1 cellular context compared by ENCODE assay signal in the genomic region with DNA sequence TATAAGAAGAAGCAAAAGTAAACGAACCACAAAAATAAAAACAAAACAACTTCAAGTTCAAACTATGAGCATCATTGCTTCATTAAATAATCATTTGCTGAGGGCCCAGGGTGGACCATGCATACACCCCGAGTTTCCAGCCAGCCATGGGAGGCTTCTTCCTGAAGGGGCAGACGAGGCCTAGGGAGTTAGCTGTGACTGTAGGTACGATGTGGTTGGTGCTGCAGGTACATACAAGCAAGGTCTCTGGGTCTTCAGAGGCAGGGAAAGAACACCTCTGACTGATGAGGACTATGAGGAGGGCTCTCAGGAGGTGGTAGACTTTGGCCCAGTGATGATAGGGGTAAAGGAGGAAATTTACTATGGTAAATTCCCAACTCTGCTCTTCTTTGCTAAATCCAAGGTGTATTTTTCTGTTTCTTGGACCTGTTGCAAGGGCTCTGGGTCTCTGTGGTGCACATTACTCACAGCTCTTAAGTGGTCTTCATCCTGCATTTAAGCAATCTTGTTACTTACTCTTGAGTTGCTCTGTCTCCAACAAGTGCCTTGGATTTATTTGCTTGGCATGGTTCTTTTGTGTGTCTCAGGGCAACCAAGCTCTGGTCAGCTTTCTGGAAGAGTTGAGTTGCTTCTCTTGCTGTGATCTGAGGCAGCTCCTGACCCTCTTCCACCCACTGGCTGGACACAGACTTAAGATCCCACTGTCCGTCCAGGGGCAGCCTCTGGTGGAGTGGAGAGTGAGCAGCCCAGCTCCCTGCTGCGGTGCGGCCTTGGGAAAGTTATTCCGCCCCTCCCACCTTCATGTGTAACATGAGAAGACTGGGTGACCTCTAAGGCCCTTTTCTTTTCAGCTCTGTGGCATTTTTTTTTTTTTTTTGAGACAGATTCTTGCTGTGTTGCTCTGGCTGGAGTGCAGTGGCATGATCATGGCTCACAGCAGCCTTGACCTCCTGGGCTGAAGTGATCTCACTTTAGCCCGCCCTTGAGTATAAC.
TF ChIP-seq lines count a peak whose summit lies in the region.

No MANE protein-coding gene starts in this region.

TF ChIP-seq in HepG2, 621 proteins besides CTCF, POLR2A, EP300 and RAD21 (continued from another document and continues in another):
- TF ChIP-seq ZNF883 (CRISPR knock-in tag; IDR thresholded peaks at IDR 0.05; ENCODE audit: not compliant biosample characterization) (no peak), IKZF4 (CRISPR knock-in tag; IDR thresholded peaks at IDR 0.05; ENCODE audit: borderline replicate concordance, low read depth, not compliant biosample characterization) (no peak), SMAD3 (CRISPR knock-in tag; IDR thresholded peaks at IDR 0.05) (no peak), ZNF816 (CRISPR knock-in tag; IDR thresholded peaks at IDR 0.05; ENCODE audit: borderline replicate concordance) (no peak), PAWR (CRISPR knock-in tag; IDR thresholded peaks at IDR 0.05; ENCODE audit: borderline replicate concordance) (no peak), NR2F2 (IDR thresholded peaks at IDR 0.05; ENCODE audit: borderline replicate concordance, low read depth) (peak; percentile 55; the same call in 1 of the 2 replicates), NFKB2 (CRISPR knock-in tag; IDR thresholded peaks at IDR 0.05; ENCODE audit: borderline replicate concordance) (no peak), RNF2 (conservative IDR thresholded peaks at IDR 0.05; ENCODE audit: low read depth) (no peak), GATAD2A (CRISPR knock-in tag; IDR thresholded peaks at IDR 0.05) (peak; percentile 57), ZNF17 (CRISPR knock-in tag; IDR thresholded peaks at IDR 0.05) (no peak), ZNF253 (CRISPR knock-in tag; IDR thresholded peaks at IDR 0.05; ENCODE audit: borderline replicate concordance) (no peak), ZNF101 (CRISPR knock-in tag; IDR thresholded peaks at IDR 0.05; ENCODE audit: borderline replicate concordance, low read depth) (no peak), TP53 (CRISPR knock-in tag; conservative IDR thresholded peaks at IDR 0.05) (no peak), EZH2 (conservative IDR thresholded peaks at IDR 0.05; ENCODE audit: low read depth, low read length) (no peak), CCDC6 (CRISPR knock-in tag; IDR thresholded peaks at IDR 0.05) (no peak), NR2F6 (IDR thresholded peaks at IDR 0.05) (peak; percentile 86), NR2F6 (CRISPR knock-in tag; IDR thresholded peaks at IDR 0.05) (peak; percentile 82), ZNF766 (CRISPR knock-in tag; IDR thresholded peaks at IDR 0.05; ENCODE audit: borderline replicate concordance) (no peak), NFKBIZ (CRISPR knock-in tag; IDR thresholded peaks at IDR 0.05) (no peak), ZNF598 (CRISPR knock-in tag; IDR thresholded peaks at IDR 0.05; ENCODE audit: borderline replicate concordance) (no peak), ISL2 (CRISPR knock-in tag; IDR thresholded peaks at IDR 0.05) (no peak)
- TF ChIP-seq, protein P1, sequence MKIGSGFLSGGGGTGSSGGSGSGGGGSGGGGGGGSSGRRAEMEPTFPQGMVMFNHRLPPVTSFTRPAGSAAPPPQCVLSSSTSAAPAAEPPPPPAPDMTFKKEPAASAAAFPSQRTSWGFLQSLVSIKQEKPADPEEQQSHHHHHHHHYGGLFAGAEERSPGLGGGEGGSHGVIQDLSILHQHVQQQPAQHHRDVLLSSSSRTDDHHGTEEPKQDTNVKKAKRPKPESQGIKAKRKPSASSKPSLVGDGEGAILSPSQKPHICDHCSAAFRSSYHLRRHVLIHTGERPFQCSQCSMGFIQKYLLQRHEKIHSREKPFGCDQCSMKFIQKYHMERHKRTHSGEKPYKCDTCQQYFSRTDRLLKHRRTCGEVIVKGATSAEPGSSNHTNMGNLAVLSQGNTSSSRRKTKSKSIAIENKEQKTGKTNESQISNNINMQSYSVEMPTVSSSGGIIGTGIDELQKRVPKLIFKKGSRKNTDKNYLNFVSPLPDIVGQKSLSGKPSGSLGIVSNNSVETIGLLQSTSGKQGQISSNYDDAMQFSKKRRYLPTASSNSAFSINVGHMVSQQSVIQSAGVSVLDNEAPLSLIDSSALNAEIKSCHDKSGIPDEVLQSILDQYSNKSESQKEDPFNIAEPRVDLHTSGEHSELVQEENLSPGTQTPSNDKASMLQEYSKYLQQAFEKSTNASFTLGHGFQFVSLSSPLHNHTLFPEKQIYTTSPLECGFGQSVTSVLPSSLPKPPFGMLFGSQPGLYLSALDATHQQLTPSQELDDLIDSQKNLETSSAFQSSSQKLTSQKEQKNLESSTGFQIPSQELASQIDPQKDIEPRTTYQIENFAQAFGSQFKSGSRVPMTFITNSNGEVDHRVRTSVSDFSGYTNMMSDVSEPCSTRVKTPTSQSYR (CRISPR knock-in tag; IDR thresholded peaks at IDR 0.05; ENCODE audit: borderline replicate concordance) = no peak
- TF ChIP-seq, protein P2, sequence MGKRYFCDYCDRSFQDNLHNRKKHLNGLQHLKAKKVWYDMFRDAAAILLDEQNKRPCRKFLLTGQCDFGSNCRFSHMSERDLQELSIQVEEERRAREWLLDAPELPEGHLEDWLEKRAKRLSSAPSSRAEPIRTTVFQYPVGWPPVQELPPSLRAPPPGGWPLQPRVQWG (CRISPR knock-in tag; IDR thresholded peaks at IDR 0.05; ENCODE audit: borderline replicate concordance, low read depth) = no peak
- TF ChIP-seq, protein P3, sequence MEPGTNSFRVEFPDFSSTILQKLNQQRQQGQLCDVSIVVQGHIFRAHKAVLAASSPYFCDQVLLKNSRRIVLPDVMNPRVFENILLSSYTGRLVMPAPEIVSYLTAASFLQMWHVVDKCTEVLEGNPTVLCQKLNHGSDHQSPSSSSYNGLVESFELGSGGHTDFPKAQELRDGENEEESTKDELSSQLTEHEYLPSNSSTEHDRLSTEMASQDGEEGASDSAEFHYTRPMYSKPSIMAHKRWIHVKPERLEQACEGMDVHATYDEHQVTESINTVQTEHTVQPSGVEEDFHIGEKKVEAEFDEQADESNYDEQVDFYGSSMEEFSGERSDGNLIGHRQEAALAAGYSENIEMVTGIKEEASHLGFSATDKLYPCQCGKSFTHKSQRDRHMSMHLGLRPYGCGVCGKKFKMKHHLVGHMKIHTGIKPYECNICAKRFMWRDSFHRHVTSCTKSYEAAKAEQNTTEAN (CRISPR knock-in tag; conservative IDR thresholded peaks at IDR 0.05) = no peak
- TF ChIP-seq, protein P4, sequence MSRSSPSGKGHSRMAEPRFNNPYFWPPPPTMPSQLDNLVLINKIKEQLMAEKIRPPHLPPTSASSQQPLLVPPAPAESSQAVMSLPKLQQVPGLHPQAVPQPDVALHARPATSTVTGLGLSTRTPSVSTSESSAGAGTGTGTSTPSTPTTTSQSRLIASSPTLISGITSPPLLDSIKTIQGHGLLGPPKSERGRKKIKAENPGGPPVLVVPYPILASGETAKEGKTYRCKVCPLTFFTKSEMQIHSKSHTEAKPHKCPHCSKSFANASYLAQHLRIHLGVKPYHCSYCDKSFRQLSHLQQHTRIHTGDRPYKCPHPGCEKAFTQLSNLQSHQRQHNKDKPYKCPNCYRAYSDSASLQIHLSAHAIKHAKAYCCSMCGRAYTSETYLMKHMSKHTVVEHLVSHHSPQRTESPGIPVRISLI (CRISPR knock-in tag; IDR thresholded peaks at IDR 0.05; ENCODE audit: borderline replicate concordance) = peak; percentile 90
- TF ChIP-seq, protein P5, sequence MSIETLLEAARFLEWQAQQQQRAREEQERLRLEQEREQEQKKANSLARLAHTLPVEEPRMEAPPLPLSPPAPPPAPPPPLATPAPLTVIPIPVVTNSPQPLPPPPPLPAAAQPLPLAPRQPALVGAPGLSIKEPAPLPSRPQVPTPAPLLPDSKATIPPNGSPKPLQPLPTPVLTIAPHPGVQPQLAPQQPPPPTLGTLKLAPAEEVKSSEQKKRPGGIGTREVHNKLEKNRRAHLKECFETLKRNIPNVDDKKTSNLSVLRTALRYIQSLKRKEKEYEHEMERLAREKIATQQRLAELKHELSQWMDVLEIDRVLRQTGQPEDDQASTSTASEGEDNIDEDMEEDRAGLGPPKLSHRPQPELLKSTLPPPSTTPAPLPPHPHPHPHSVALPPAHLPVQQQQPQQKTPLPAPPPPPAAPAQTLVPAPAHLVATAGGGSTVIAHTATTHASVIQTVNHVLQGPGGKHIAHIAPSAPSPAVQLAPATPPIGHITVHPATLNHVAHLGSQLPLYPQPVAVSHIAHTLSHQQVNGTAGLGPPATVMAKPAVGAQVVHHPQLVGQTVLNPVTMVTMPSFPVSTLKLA (IDR thresholded peaks at IDR 0.05) = no peak
- TF ChIP-seq, protein P6, sequence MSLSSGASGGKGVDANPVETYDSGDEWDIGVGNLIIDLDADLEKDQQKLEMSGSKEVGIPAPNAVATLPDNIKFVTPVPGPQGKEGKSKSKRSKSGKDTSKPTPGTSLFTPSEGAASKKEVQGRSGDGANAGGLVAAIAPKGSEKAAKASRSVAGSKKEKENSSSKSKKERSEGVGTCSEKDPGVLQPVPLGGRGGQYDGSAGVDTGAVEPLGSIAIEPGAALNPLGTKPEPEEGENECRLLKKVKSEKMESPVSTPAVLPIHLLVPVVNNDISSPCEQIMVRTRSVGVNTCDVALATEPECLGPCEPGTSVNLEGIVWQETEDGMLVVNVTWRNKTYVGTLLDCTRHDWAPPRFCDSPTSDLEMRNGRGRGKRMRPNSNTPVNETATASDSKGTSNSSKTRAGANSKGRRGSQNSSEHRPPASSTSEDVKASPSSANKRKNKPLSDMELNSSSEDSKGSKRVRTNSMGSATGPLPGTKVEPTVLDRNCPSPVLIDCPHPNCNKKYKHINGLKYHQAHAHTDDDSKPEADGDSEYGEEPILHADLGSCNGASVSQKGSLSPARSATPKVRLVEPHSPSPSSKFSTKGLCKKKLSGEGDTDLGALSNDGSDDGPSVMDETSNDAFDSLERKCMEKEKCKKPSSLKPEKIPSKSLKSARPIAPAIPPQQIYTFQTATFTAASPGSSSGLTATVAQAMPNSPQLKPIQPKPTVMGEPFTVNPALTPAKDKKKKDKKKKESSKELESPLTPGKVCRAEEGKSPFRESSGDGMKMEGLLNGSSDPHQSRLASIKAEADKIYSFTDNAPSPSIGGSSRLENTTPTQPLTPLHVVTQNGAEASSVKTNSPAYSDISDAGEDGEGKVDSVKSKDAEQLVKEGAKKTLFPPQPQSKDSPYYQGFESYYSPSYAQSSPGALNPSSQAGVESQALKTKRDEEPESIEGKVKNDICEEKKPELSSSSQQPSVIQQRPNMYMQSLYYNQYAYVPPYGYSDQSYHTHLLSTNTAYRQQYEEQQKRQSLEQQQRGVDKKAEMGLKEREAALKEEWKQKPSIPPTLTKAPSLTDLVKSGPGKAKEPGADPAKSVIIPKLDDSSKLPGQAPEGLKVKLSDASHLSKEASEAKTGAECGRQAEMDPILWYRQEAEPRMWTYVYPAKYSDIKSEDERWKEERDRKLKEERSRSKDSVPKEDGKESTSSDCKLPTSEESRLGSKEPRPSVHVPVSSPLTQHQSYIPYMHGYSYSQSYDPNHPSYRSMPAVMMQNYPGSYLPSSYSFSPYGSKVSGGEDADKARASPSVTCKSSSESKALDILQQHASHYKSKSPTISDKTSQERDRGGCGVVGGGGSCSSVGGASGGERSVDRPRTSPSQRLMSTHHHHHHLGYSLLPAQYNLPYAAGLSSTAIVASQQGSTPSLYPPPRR (CRISPR knock-in tag; IDR thresholded peaks at IDR 0.05; ENCODE audit: borderline replicate concordance) = no peak
- TF ChIP-seq, protein P7, sequence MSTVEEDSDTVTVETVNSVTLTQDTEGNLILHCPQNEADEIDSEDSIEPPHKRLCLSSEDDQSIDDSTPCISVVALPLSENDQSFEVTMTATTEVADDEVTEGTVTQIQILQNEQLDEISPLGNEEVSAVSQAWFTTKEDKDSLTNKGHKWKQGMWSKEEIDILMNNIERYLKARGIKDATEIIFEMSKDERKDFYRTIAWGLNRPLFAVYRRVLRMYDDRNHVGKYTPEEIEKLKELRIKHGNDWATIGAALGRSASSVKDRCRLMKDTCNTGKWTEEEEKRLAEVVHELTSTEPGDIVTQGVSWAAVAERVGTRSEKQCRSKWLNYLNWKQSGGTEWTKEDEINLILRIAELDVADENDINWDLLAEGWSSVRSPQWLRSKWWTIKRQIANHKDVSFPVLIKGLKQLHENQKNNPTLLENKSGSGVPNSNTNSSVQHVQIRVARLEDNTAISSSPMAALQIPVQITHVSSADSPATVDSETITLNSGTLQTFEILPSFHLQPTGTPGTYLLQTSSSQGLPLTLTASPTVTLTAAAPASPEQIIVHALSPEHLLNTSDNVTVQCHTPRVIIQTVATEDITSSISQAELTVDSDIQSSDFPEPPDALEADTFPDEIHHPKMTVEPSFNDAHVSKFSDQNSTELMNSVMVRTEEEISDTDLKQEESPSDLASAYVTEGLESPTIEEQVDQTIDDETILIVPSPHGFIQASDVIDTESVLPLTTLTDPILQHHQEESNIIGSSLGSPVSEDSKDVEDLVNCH (CRISPR knock-in tag; IDR thresholded peaks at IDR 0.05) = no peak
- TF ChIP-seq, protein P8, sequence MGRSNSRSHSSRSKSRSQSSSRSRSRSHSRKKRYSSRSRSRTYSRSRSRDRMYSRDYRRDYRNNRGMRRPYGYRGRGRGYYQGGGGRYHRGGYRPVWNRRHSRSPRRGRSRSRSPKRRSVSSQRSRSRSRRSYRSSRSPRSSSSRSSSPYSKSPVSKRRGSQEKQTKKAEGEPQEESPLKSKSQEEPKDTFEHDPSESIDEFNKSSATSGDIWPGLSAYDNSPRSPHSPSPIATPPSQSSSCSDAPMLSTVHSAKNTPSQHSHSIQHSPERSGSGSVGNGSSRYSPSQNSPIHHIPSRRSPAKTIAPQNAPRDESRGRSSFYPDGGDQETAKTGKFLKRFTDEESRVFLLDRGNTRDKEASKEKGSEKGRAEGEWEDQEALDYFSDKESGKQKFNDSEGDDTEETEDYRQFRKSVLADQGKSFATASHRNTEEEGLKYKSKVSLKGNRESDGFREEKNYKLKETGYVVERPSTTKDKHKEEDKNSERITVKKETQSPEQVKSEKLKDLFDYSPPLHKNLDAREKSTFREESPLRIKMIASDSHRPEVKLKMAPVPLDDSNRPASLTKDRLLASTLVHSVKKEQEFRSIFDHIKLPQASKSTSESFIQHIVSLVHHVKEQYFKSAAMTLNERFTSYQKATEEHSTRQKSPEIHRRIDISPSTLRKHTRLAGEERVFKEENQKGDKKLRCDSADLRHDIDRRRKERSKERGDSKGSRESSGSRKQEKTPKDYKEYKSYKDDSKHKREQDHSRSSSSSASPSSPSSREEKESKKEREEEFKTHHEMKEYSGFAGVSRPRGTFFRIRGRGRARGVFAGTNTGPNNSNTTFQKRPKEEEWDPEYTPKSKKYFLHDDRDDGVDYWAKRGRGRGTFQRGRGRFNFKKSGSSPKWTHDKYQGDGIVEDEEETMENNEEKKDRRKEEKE (IDR thresholded peaks at IDR 0.05) = no peak
- TF ChIP-seq, protein P9, sequence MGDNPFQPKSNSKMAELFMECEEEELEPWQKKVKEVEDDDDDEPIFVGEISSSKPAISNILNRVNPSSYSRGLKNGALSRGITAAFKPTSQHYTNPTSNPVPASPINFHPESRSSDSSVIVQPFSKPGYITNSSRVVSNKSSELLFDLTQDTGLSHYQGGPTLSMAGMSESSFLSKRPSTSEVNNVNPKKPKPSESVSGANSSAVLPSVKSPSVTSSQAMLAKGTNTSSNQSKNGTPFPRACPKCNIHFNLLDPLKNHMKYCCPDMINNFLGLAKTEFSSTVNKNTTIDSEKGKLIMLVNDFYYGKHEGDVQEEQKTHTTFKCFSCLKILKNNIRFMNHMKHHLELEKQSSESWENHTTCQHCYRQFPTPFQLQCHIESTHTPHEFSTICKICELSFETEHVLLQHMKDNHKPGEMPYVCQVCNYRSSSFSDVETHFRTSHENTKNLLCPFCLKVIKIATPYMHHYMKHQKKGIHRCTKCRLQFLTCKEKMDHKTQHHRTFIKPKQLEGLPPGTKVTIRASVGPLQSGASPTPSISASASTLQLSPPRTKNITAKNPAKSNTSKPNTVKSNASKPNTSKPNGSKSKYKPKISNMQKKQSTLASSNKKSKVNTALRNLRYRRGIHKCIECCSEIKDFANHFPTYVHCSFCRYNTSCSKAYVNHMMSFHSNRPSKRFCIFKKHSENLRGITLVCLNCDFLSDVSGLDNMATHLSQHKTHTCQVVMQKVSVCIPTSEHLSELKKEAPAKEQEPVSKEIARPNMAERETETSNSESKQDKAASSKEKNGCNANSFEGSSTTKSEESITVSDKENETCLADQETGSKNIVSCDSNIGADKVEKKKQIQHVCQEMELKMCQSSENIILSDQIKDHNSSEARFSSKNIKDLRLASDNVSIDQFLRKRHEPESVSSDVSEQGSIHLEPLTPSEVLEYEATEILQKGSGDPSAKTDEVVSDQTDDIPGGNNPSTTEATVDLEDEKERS (CRISPR knock-in tag; IDR thresholded peaks at IDR 0.05) = no peak
